Comparison of ENCODE assay signal across 23 cellular contexts in genomic region chr5:115398726-115399125, GRCh38.
A peak's percentile ranks its signal among the peaks of the same experiment; 100 is the strongest.
DNase-seq lines count a peak whose midpoint lies in the region; ATAC-seq, FAIRE-seq and TF ChIP-seq lines count a peak whose summit lies in the region.
"Had no signal": no experiment of that assay in that cellular context is flagged by ENCODE, and none has a peak within 500 bp of the region (broad histone marks: within the 10 kb centered on the region; RNA-seq: fewer than 3 reads in every experiment).

No MANE protein-coding gene starts in this region.

- no peak for TF ChIP-seq CTCF in MCF 10A (IDR thresholded peaks at IDR 0.05; ENCODE audit: unreplicated experiment)
- TF ChIP-seq CTCF in breast epithelium (IDR thresholded peaks at IDR 0.05), result no peak
- no peak for TF ChIP-seq CTCF in astrocyte (IDR thresholded peaks at IDR 0.05; ENCODE audit: insufficient read depth, low read depth, low read length)
- TF ChIP-seq CTCF in fibroblast of the aortic adventitia (IDR thresholded peaks at IDR 0.05; ENCODE audit: insufficient read depth, low read length), result no peak
- no peak for TF ChIP-seq CTCF in RWPE1 (conservative IDR thresholded peaks at IDR 0.05; ENCODE audit: low read depth)

- no peaks in the 10 kb centered on the region for H4K20me1 ChIP-seq in astrocyte (ENCODE audit: insufficient read depth, low read length)

- H3K36me3 ChIP-seq in breast epithelium (no peaks in the 10 kb centered on the region), astrocyte (ENCODE audit: insufficient read depth, low read length) (no peaks in the 10 kb centered on the region)
- H3K36me3 ChIP-seq: ascending aorta, pancreas, tibial nerve had no signal

- H3K9me3 Mint-ChIP-seq in MCF 10A (ENCODE audit: unreplicated experiment) (no peaks in the 10 kb centered on the region), astrocyte (ENCODE audit: unreplicated experiment) (peaks cover 2% of the 10 kb centered on the region)

- ATAC-seq in HG03442 (IDR thresholded peaks at IDR 0.05; ENCODE audit: unreplicated experiment), result no peak
- ATAC-seq: activated CD4-positive, alpha-beta T cell treated with anti-CD3 and anti-CD28 coated beads for 36 hours; esophagus mucosa; pancreas had no signal

- CTCF ChIA-PET in MCF 10A (lab: Yijun Ruan, JAX) (no interaction called here), RWPE1 (lab: Yijun Ruan, JAX) (no interaction called here)

- peak; percentile 38 for DNase-seq in MCF 10A (ENCODE audit: unreplicated experiment)
- no peak for DNase-seq in breast epithelium (ENCODE audit: low spot score in 2 of 2)
- DNase-seq in astrocyte (ENCODE audit: low read depth), result peak; percentile 95
- peak; percentile 92 for DNase-seq in fibroblast of the aortic adventitia (ENCODE audit: low read depth)
- no peak for DNase-seq in NCI-H82 treated with DMSO at 0.1 percent for 48 hours (lab: John Stamatoyannopoulos, UW; ENCODE audit: unreplicated experiment)
- DNase-seq in RWPE1 (ENCODE audit: low spot score), result no peak
- no peak for DNase-seq in NCI-H82 (lab: John Stamatoyannopoulos, UW)
- DNase-seq: 8988T; activated CD4-positive, alpha-beta T cell treated with anti-CD3 and anti-CD28 coated beads for 36 hours; activated gamma-delta T cell treated with Interleukin-2 at 50 U/mL for 16 hours; CD4-positive, CD25-positive, alpha-beta regulatory T cell; DMS79 treated with DMSO at 0.1 percent for 48 hours; dorsolateral prefrontal cortex; NCI-H1694 treated with DMSO at 0.1 percent for 48 hours; NCI-H446; pancreas; T-helper 9 cell had no signal

- peak; percentile 85 for FAIRE-seq in astrocyte (lab: Jason Lieb, UNC)
- FAIRE-seq: HTR-8/SVneo, pancreas had no signal

- H3K4me3 ChIP-seq in breast epithelium (no peak overlapping the region), astrocyte (ENCODE audit: insufficient read depth, low read depth, low read length) (no peak overlapping the region), fibroblast of the aortic adventitia (ENCODE audit: low read depth, low read length) (no peak overlapping the region)
- H3K4me3 ChIP-seq: ascending aorta, dorsolateral prefrontal cortex, pancreas, skin epidermis, tibial nerve had no signal

- H3K9me3 ChIP-seq in breast epithelium (no peaks in the 10 kb centered on the region), astrocyte (ENCODE audit: insufficient read depth, low read depth, low read length) (no peaks in the 10 kb centered on the region)
- H3K9me3 ChIP-seq: ascending aorta, pancreas, tibial nerve had no signal

- H3K27me3 ChIP-seq in breast epithelium, result no peaks in the 10 kb centered on the region
- no peaks in the 10 kb centered on the region for H3K27me3 ChIP-seq in astrocyte (ENCODE audit: insufficient read depth, low read length)
- H3K27me3 ChIP-seq: ascending aorta, dorsolateral prefrontal cortex, pancreas, tibial nerve had no signal

- BruUV-seq in MCF 10A (replicated peaks; lab: Mats Ljungman, UMichigan), result no TSS peak

- H3K27ac Mint-ChIP-seq in MCF 10A (ENCODE audit: low read depth, unreplicated experiment) (no peak overlapping the region), astrocyte (ENCODE audit: unreplicated experiment) (no peak overlapping the region)
- H3K27ac Mint-ChIP-seq: activated CD4-positive, alpha-beta T cell treated with anti-CD3 and anti-CD28 coated beads for 36 hours; CD4-positive, CD25-positive, alpha-beta regulatory T cell had no signal

- H3K4me1 Mint-ChIP-seq in MCF 10A (ENCODE audit: insufficient read depth, unreplicated experiment) (peaks cover 6% of the 10 kb centered on the region), astrocyte (ENCODE audit: low read depth, unreplicated experiment) (peaks cover 4% of the 10 kb centered on the region)
- H3K4me1 Mint-ChIP-seq: activated CD4-positive, alpha-beta T cell treated with anti-CD3 and anti-CD28 coated beads for 36 hours; CD4-positive, CD25-positive, alpha-beta regulatory T cell had no signal

- H3K9ac ChIP-seq in astrocyte (ENCODE audit: low read length), result no peak overlapping the region

- H3K79me2 ChIP-seq in astrocyte (ENCODE audit: insufficient read depth, low read length), result no peaks in the 10 kb centered on the region

- H3K4me1 ChIP-seq in breast epithelium, result no peaks in the 10 kb centered on the region
- H3K4me1 ChIP-seq in astrocyte (ENCODE audit: insufficient read depth, low read length), result peaks cover 23% of the 10 kb centered on the region
- H3K4me1 ChIP-seq: ascending aorta, pancreas had no signal

- H3K27me3 Mint-ChIP-seq in MCF 10A (ENCODE audit: insufficient read depth, unreplicated experiment) (no peaks in the 10 kb centered on the region), astrocyte (ENCODE audit: low read depth, unreplicated experiment) (no peaks in the 10 kb centered on the region)

- no peak overlapping the region for H3K4me2 ChIP-seq in astrocyte (ENCODE audit: low read length)

- no peak overlapping the region for H2AFZ ChIP-seq in astrocyte (ENCODE audit: low read depth, low read length)

- no peak for TF ChIP-seq POLR2A in breast epithelium (IDR thresholded peaks at IDR 0.05)

- no peaks in the 10 kb centered on the region for H3K36me3 Mint-ChIP-seq in MCF 10A (ENCODE audit: insufficient read depth, unreplicated experiment)
- no peaks in the 10 kb centered on the region for H3K36me3 Mint-ChIP-seq in astrocyte (ENCODE audit: low read depth, unreplicated experiment)
- H3K36me3 Mint-ChIP-seq: CD4-positive, CD25-positive, alpha-beta regulatory T cell had no signal

- intact Hi-C loops in MCF 10A (cut with micrococcal nuclease), result no loop called here
- intact Hi-C loops in breast epithelium (cut with DNase I; ENCODE audit: low total_unique reads), result no loop called here

- H3K27ac ChIP-seq in breast epithelium (no peak overlapping the region), astrocyte (ENCODE audit: low read depth, low read length) (no peak overlapping the region), RWPE1 (no peak overlapping the region)
- H3K27ac ChIP-seq: ascending aorta, dorsolateral prefrontal cortex, pancreas, skin epidermis, tibial nerve had no signal

- H3K4me3 Mint-ChIP-seq in MCF 10A (ENCODE audit: unreplicated experiment) (no peak overlapping the region), astrocyte (ENCODE audit: unreplicated experiment) (no peak overlapping the region)
- H3K4me3 Mint-ChIP-seq: activated CD4-positive, alpha-beta T cell treated with anti-CD3 and anti-CD28 coated beads for 36 hours; CD4-positive, CD25-positive, alpha-beta regulatory T cell had no signal

- POLR2A ChIA-PET in MCF 10A (lab: Yijun Ruan, JAX) (no interaction called here), RWPE1 (lab: Yijun Ruan, JAX; ENCODE audit: low non-redundant PET) (no interaction called here)

Comparison
In these comparisons a context has a peak if more than half of its experiments do, and no peak if none do; other contexts are left out.
1. DNase-seq: peak in MCF 10A (single experiment), astrocyte (single experiment) and fibroblast of the aortic adventitia (single experiment); none in breast epithelium (0 of 2), NCI-H82 treated with DMSO at 0.1 percent for 48 hours (single experiment), RWPE1 (single experiment) and NCI-H82 (single experiment).